13 cellular contexts compared by ENCODE assay signal in the genomic region with DNA sequence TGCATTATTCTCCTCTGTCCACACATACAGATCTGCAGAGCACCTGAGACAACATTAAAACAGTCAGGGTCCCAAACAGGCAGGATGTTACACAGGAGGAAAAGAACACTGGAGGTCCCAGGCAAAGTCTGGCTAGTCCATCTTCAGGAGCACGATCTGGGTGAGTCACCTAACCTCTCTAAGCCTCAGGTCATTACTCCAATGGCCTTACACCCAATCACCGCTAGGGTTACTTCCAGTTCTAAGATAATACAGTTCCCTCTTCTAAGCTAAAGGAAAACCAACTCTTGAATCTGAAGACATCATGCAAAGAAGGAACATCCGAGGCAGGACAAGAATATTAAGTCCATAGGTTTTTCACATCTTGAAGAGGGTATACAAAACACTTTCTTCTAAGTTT. TPM values are rescaled to one million over a fixed set of nuclear protein-coding genes. Genes with fewer than 3 reads are reported as not detected.
A peak's percentile ranks its signal among the peaks of the same experiment; 100 is the strongest.
DNase-seq lines count a peak whose midpoint lies in the region; TF ChIP-seq lines count a peak whose summit lies in the region.
"Had no signal": no experiment of that assay in that cellular context is flagged by ENCODE, and none has a peak within 500 bp of the region (broad histone marks: within the 10 kb centered on the region; RNA-seq: fewer than 3 reads in every experiment).

No MANE protein-coding gene starts in this region.

- no peak for TF ChIP-seq CTCF in RWPE1 (conservative IDR thresholded peaks at IDR 0.05; ENCODE audit: low read depth)
- peak in 2 of 6 experiments; percentile 14 to 28 for TF ChIP-seq CTCF in esophagus squamous epithelium (IDR thresholded peaks at IDR 0.05)
- peak; percentile 20 for TF ChIP-seq CTCF in retinal pigment epithelial cell (conservative IDR thresholded peaks at IDR 0.05; ENCODE audit: low read depth, low read length)
- no peak for TF ChIP-seq CTCF in BE2C (IDR thresholded peaks at IDR 0.05; ENCODE audit: low read depth, low read length)

- CTCF ChIA-PET in HEK293T (lab: Yijun Ruan, JAX), result interaction anchor here (1.3 kb wide), 1 partner anchor 16 kb away, joined by 4 read pairs; no protein-coding TSS in a partner anchor
- CTCF ChIA-PET in RWPE1 (lab: Yijun Ruan, JAX), result interaction anchor here (0.6 to 0.7 kb wide), 3 partner anchors 121 to 418 kb away, joined by 3 read pairs; no protein-coding TSS in a partner anchor

- H3K27ac ChIP-seq in RWPE1 (no peak overlapping the region), esophagus squamous epithelium (peak overlapping the region in 3 of 4 donors; percentile 31 to 57 (median 42))
- H3K27ac ChIP-seq: SK-N-MC, thoracic aorta had no signal

- intact Hi-C loops in esophagus squamous epithelium (cut with DNase I), result no loop called here

- POLR2A ChIA-PET in HEK293T (lab: Yijun Ruan, JAX) (no interaction called here), RWPE1 (lab: Yijun Ruan, JAX; ENCODE audit: low non-redundant PET) (no interaction called here)

- no peak for TF ChIP-seq POLR2A in esophagus squamous epithelium (IDR thresholded peaks at IDR 0.05)

- H3K27me3 ChIP-seq in esophagus squamous epithelium, result no peaks in the 10 kb centered on the region
- no peaks in the 10 kb centered on the region; the same call in 1 of the 2 replicates for H3K27me3 ChIP-seq in BE2C

- peaks cover 17 to 91% (median 34%) of the 10 kb centered on the region in 3 donors for H3K4me1 ChIP-seq in esophagus squamous epithelium
- H3K4me1 ChIP-seq in BE2C, result peaks cover 14% of the 10 kb centered on the region

- DNase-seq in HEK293T (ENCODE audit: extremely low spot score) (peak; percentile 37), RWPE1 (ENCODE audit: low spot score) (peak; percentile 30), esophagus squamous epithelium (lab: John Stamatoyannopoulos, UW) (no peak), retinal pigment epithelial cell (ENCODE audit: low read depth) (no peak), BE2C (no peak), HK-2 (ENCODE audit: unreplicated experiment) (no peak), SHP77 (lab: John Stamatoyannopoulos, UW) (no peak), NCI-H1930 (lab: John Stamatoyannopoulos, UW) (no peak)
- DNase-seq: NCI-H446, right cardiac atrium had no signal

- 66 to 75% methylated on average over 3 of the region's 3 CpGs for WGBS in esophagus squamous epithelium, 2 donors

- H3K36me3 ChIP-seq in esophagus squamous epithelium, result peaks cover 5 to 87% (median 19%) of the 10 kb centered on the region in 3 donors
- peaks cover 55% of the 10 kb centered on the region for H3K36me3 ChIP-seq in BE2C

- H3K9me3 ChIP-seq in esophagus squamous epithelium (no peaks in the 10 kb centered on the region), BE2C (no peaks in the 10 kb centered on the region)
- H3K9me3 ChIP-seq: thoracic aorta had no signal

- H3K4me3 ChIP-seq in esophagus squamous epithelium (no peak overlapping the region), retinal pigment epithelial cell (ENCODE audit: low read length) (no peak overlapping the region), BE2C (ENCODE audit: low read depth, low read length) (no peak overlapping the region)
- H3K4me3 ChIP-seq: GM12878, SK-N-MC, thoracic aorta had no signal

TF ChIP-seq in HEK293T, 16 proteins besides CTCF, POLR2A, EP300 and RAD21:
- TF ChIP-seq ELF4 (IDR thresholded peaks at IDR 0.05) (no peak), ARNT (IDR thresholded peaks at IDR 0.05) (no peak), FOXK2 (IDR thresholded peaks at IDR 0.05) (no peak), ZNF384 (IDR thresholded peaks at IDR 0.05) (no peak), LEF1 (IDR thresholded peaks at IDR 0.05; ENCODE audit: borderline replicate concordance) (no peak), HDGF (IDR thresholded peaks at IDR 0.05; ENCODE audit: borderline replicate concordance) (no peak), SUZ12 (IDR thresholded peaks at IDR 0.05) (no peak), L3MBTL2 (conservative IDR thresholded peaks at IDR 0.05) (no peak), FOXM1 (IDR thresholded peaks at IDR 0.05; ENCODE audit: borderline replicate concordance) (no peak), TARDBP (IDR thresholded peaks at IDR 0.05) (no peak), SP1 (IDR thresholded peaks at IDR 0.05) (no peak), FOXA1 (IDR thresholded peaks at IDR 0.05) (no peak), CTBP1 (IDR thresholded peaks at IDR 0.05; ENCODE audit: borderline replicate concordance) (no peak), NFRKB (IDR thresholded peaks at IDR 0.05) (no peak), BHLHE40 (IDR thresholded peaks at IDR 0.05; ENCODE audit: borderline replicate concordance) (no peak)
- TF ChIP-seq, protein P1, sequence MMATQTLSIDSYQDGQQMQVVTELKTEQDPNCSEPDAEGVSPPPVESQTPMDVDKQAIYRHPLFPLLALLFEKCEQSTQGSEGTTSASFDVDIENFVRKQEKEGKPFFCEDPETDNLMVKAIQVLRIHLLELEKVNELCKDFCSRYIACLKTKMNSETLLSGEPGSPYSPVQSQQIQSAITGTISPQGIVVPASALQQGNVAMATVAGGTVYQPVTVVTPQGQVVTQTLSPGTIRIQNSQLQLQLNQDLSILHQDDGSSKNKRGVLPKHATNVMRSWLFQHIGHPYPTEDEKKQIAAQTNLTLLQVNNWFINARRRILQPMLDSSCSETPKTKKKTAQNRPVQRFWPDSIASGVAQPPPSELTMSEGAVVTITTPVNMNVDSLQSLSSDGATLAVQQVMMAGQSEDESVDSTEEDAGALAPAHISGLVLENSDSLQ (IDR thresholded peaks at IDR 0.05), result no peak

RNA-seq across cellular contexts. Expression of a gene that starts 24.5 kb away (rescaled TPM):
- total RNA-seq in esophagus squamous epithelium, result 10 to 100 TPM; 47.5 to 99.7 (median 57.8) TPM
- polyA plus RNA-seq in BE2C (2012; ENCODE audit: insufficient read depth, insufficient read length, low read depth), result 148 TPM

RNA-seq across cellular contexts. Expression of a gene that starts 46.4 kb away (rescaled TPM):
- total RNA-seq in esophagus squamous epithelium, result 10 to 100 TPM; 50.7 to 94.8 (median 65.0) TPM
- 801 TPM for polyA plus RNA-seq in BE2C (2012; ENCODE audit: insufficient read depth, insufficient read length, low read depth)

RNA-seq across cellular contexts. Expression of a gene that starts 46.8 kb away (rescaled TPM):
- total RNA-seq in esophagus squamous epithelium, result 10 to 100 TPM; 10.1 to 43.8 (median 18.1) TPM
- polyA plus RNA-seq in BE2C (2012; ENCODE audit: insufficient read depth, insufficient read length, low read depth), result 49.6 TPM

Comparison
In these comparisons a context has a peak if more than half of its experiments do, and no peak if none do; other contexts are left out.
1. DNase-seq: peak in HEK293T (single experiment) and RWPE1 (single experiment); none in esophagus squamous epithelium (single experiment), retinal pigment epithelial cell (single experiment), BE2C (single experiment), HK-2 (single experiment), SHP77 (0 of 2) and NCI-H1930 (0 of 2).